18 cellular contexts compared by ENCODE assay signal in genomic region chr5:168299372-168299771, GRCh38. TPM values are rescaled to one million over a fixed set of nuclear protein-coding genes. Genes with fewer than 3 reads are reported as not detected.
DNase-seq lines count a peak whose midpoint lies in the region; ATAC-seq and TF ChIP-seq lines count a peak whose summit lies in the region.
"Had no signal": no experiment of that assay in that cellular context is flagged by ENCODE, and none has a peak within 500 bp of the region (broad histone marks: within the 10 kb centered on the region; RNA-seq: fewer than 3 reads in every experiment).

No MANE protein-coding gene starts in this region.

- H3K27me3 ChIP-seq in HCT116 (ENCODE audit: insufficient read depth, low read length) (no peaks in the 10 kb centered on the region), RWPE2 (ENCODE audit: insufficient read depth, poor library complexity, severe bottlenecking) (no peaks in the 10 kb centered on the region)

- intact Hi-C loops in HCT116 (cut with micrococcal nuclease) (no loop called here), posterior vena cava (cut with DNase I) (no loop called here), lower leg skin (cut with DNase I; ENCODE audit: low total_unique reads) (no loop called here), sciatic nerve (cut with DNase I) (no loop called here)

- H3K9ac ChIP-seq in HCT116 (ENCODE audit: low read length), result no peak overlapping the region
- H3K9ac ChIP-seq: GM23248 had no signal

- H3K27ac ChIP-seq in HCT116 (ENCODE audit: low read depth, low read length) (no peak overlapping the region), RWPE2 (ENCODE audit: poor library complexity, severe bottlenecking) (peak overlapping the region; percentile 87)
- H3K27ac ChIP-seq: GM23248 had no signal

- POLR2A ChIA-PET in HCT116 (lab: Charles Lee), result no interaction called here

- BruUV-seq in HCT116 (replicated peaks; lab: Mats Ljungman, UMichigan), result no TSS peak

- peaks cover 56 to 85% of the 10 kb centered on the region in 2 experiments for H3K4me1 ChIP-seq in HCT116 (ENCODE audit: control insufficient read depth in 1 of 2, insufficient read depth in 2 of 2, low read length in 2 of 2)
- H3K4me1 ChIP-seq in RWPE2 (ENCODE audit: insufficient read depth, poor library complexity, severe bottlenecking), result peaks cover 60% of the 10 kb centered on the region

- no peak overlapping the region for H3K4me3 ChIP-seq in HCT116 (replicated peaks in 1 of 2; ENCODE audit: low read depth in 1 of 2, low read length in 2 of 2)
- no peak overlapping the region for H3K4me3 ChIP-seq in RWPE2 (ENCODE audit: severe bottlenecking)
- H3K4me3 ChIP-seq in lower leg skin (ENCODE audit: low read depth, poor library complexity, severe bottlenecking), result no peak overlapping the region
- H3K4me3 ChIP-seq: GM23248 had no signal

- H3K36me3 ChIP-seq in HCT116 (ENCODE audit: control insufficient read depth in 1 of 2, insufficient read depth in 2 of 2, low read length in 2 of 2) (no peaks in the 10 kb centered on the region; a peak in 1 of 4 replicates), RWPE2 (ENCODE audit: low read depth) (peaks cover 31% of the 10 kb centered on the region)

- peak overlapping the region; percentile 68 for H3K4me2 ChIP-seq in HCT116 (ENCODE audit: low read length)

- no peak overlapping the region for H2AFZ ChIP-seq in HCT116 (ENCODE audit: low read depth, low read length, poor library complexity, severe bottlenecking)
- H2AFZ ChIP-seq: GM23248 had no signal

- H3K9me2 ChIP-seq in HCT116 (ENCODE audit: insufficient read depth), result no peaks in the 10 kb centered on the region

- RAD21 ChIA-PET in HCT116 (lab: Charles Lee; ENCODE audit: low non-redundant PET in 1 of 2, low total read pairs in 2 of 2, uncharacterized antibody in 2 of 2, unreplicated experiment in 2 of 2), result no interaction called here

- no peak for TF ChIP-seq CTCF in HCT116 (IDR thresholded peaks at IDR 0.05 in 2 of 3, conservative IDR thresholded peaks at IDR 0.05 in 1 of 3; ENCODE audit: borderline replicate concordance in 1 of 3, insufficient read depth in 1 of 3, low read depth in 2 of 3, low read length in 2 of 3)
- no peak for TF ChIP-seq CTCF in RWPE2 (IDR thresholded peaks at IDR 0.05; ENCODE audit: poor library complexity, severe bottlenecking)
- no peak for TF ChIP-seq CTCF in lower leg skin (IDR thresholded peaks at IDR 0.05)

- TF ChIP-seq RAD21 in HCT116 (IDR thresholded peaks at IDR 0.05; ENCODE audit: low read depth), result no peak

- ATAC-seq in HCT116 (no peak), RWPE2 (ENCODE audit: low read depth) (no peak), sciatic nerve (no peak)
- ATAC-seq: Right ventricle myocardium inferior had no signal

- CTCF ChIA-PET in HCT116 (lab: Charles Lee), result no interaction called here

- H4K20me1 ChIP-seq in HCT116 (ENCODE audit: insufficient read depth), result peaks cover 6% of the 10 kb centered on the region; the same call in 1 of the 2 replicates

- peaks cover 84% of the 10 kb centered on the region for H3K79me2 ChIP-seq in HCT116 (ENCODE audit: insufficient read depth, low read length)

- 86% methylated on average over 7 of the region's 7 CpGs for WGBS in lower leg skin, 2 donors

- no peak for TF ChIP-seq POLR2A in HCT116 (IDR thresholded peaks at IDR 0.05; ENCODE audit: borderline replicate concordance, extremely low read depth, insufficient read depth, insufficient read length)
- TF ChIP-seq POLR2A in lower leg skin (IDR thresholded peaks at IDR 0.05), result no peak

- H3K9me3 ChIP-seq in HCT116 (ENCODE audit: control insufficient read depth in 1 of 2, insufficient read depth in 1 of 2, low read depth in 1 of 2, low read length in 2 of 2) (no peaks in the 10 kb centered on the region), RWPE2 (ENCODE audit: severe bottlenecking) (no peaks in the 10 kb centered on the region)

- DNase-seq in HCT116 (ENCODE audit: low read depth, low spot score) (no peak), RWPE2 (ENCODE audit: low spot score) (no peak), globus pallidus (ENCODE audit: low spot score) (peak; percentile 46), posterior vena cava (ENCODE audit: low spot score) (peak; percentile 17), lower leg skin (ENCODE audit: low spot score in 2 of 2) (no peak), sciatic nerve (ENCODE audit: low spot score) (no peak)
- DNase-seq in effector CD8-positive, alpha-beta T cell (lab: John Stamatoyannopoulos, UW), result no peak
- no peak for DNase-seq in activated naive CD4-positive, alpha-beta T cell treated with anti-CD3 and anti-CD28 coated beads, Interleukin-2, amount 50 U/mL, for 16 hours
- DNase-seq: ACHN, AML-193, COR-L47, DMS153, GM23248, HFFc6, NCI-H1436 treated with DMSO at 0.1 percent for 48 hours, NCI-H524 had no signal

TF ChIP-seq in HCT116, 20 proteins besides CTCF, POLR2A, EP300 and RAD21:
- no peak for TF ChIP-seq SIN3A (IDR thresholded peaks at IDR 0.05; ENCODE audit: low read depth)
- TF ChIP-seq EZH2 (IDR thresholded peaks at IDR 0.05), result no peak
- no peak for TF ChIP-seq ZBTB33 (IDR thresholded peaks at IDR 0.05; ENCODE audit: extremely low read depth, insufficient replicate concordance, low read length)
- TF ChIP-seq ELF1 (IDR thresholded peaks at IDR 0.05; ENCODE audit: borderline replicate concordance, low read depth), result no peak
- no peak for TF ChIP-seq EZH2phosphoT487 (IDR thresholded peaks at IDR 0.05; ENCODE audit: borderline replicate concordance)
- no peak for TF ChIP-seq YY1 (IDR thresholded peaks at IDR 0.05; ENCODE audit: extremely low read depth, insufficient replicate concordance, low read depth, low read length)
- no peak for TF ChIP-seq FOSL1 (IDR thresholded peaks at IDR 0.05; ENCODE audit: low read depth)

RNA-seq across cellular contexts. Expression of gene WWC1, which starts 7.9 kb away (rescaled TPM):
- total RNA-seq in HCT116 (2021; ENCODE audit: unreplicated experiment) (52.6 TPM), posterior vena cava (under 1 TPM; 0.33 to 0.97 TPM), lower leg skin (10 to 100 TPM; 23.5 to 57.0 (median 30.0) TPM), sciatic nerve (2.1 TPM)
- 38.6 and 39.3 TPM in 2 replicates for polyA plus RNA-seq in HCT116 (2012)
- polyA plus RNA-seq: CD14-positive monocyte had no signal

Comparison
In these comparisons a context has a peak if more than half of its experiments do, and no peak if none do; other contexts are left out.
1. DNase-seq: peak in globus pallidus (single experiment) and posterior vena cava (single experiment); none in HCT116 (single experiment), RWPE2 (single experiment), lower leg skin (0 of 2), sciatic nerve (single experiment), effector CD8-positive, alpha-beta T cell (single experiment) and activated naive CD4-positive, alpha-beta T cell treated with anti-CD3 and anti-CD28 coated beads, Interleukin-2, amount 50 U/mL, for 16 hours (single experiment).